ENCODE assay signal across 8 cellular contexts in genomic region chr6:10837692-10837996, GRCh38. TPM values are rescaled to one million over a fixed set of nuclear protein-coding genes. Genes with fewer than 3 reads are reported as not detected.
DNase-seq lines count a peak whose midpoint lies in the region; ATAC-seq, FAIRE-seq and TF ChIP-seq lines count a peak whose summit lies in the region.

No MANE protein-coding gene starts in this region.

- no peak for ATAC-seq in HG02678 (IDR thresholded peaks at IDR 0.05; ENCODE audit: unreplicated experiment)

- peaks cover 56% of the 10 kb centered on the region for H3K27me3 Mint-ChIP-seq in activated naive CD4-positive, alpha-beta T cell treated with anti-CD3 and anti-CD28 coated beads, Interleukin-2, amount 10 ng/mL, durations not matched to agents 7 days and 5 days

- peak overlapping the region; percentile 35 for H3K27ac Mint-ChIP-seq in activated naive CD4-positive, alpha-beta T cell treated with anti-CD3 and anti-CD28 coated beads, Interleukin-2, amount 10 ng/mL, durations not matched to agents 7 days and 5 days

- no peaks in the 10 kb centered on the region for H3K79me2 ChIP-seq in Loucy (ENCODE audit: insufficient read depth, low read length)

- H3K9me3 ChIP-seq in Loucy (ENCODE audit: insufficient read depth, low read depth, low read length) (no peaks in the 10 kb centered on the region), iPS DF 6.9 (ENCODE audit: control insufficient read depth, insufficient read depth, low read length) (no peaks in the 10 kb centered on the region), small intestine (ENCODE audit: control insufficient read depth, low read depth) (no peaks in the 10 kb centered on the region)

- H4K20me1 ChIP-seq in Loucy (ENCODE audit: insufficient read depth, low read length, poor library complexity, severe bottlenecking) = no peaks in the 10 kb centered on the region

- peak overlapping the region; percentile 84 for H3K4me2 ChIP-seq in Loucy (ENCODE audit: low read depth, low read length, poor library complexity, severe bottlenecking)

- no peak for TF ChIP-seq CTCF in Loucy (conservative IDR thresholded peaks at IDR 0.05; ENCODE audit: low read length)

- H2AFZ ChIP-seq in Loucy (ENCODE audit: low read length) = peak overlapping the region; percentile 54

- H3K9ac ChIP-seq in Loucy (ENCODE audit: low read depth, low read length, poor library complexity, severe bottlenecking) = peak overlapping the region; percentile 25

- H3K36me3 ChIP-seq in Loucy (ENCODE audit: insufficient read depth, low read length) (no peaks in the 10 kb centered on the region), iPS DF 6.9 (ENCODE audit: control insufficient read depth, insufficient read depth, low read length) (no peaks in the 10 kb centered on the region), small intestine (ENCODE audit: control insufficient read depth in 2 of 2, insufficient read depth in 2 of 2, low read length in 2 of 2) (no peaks in the 10 kb centered on the region)

- H3K27me3 ChIP-seq in Loucy (ENCODE audit: insufficient read depth, low read length, poor library complexity, severe bottlenecking) = peaks cover 39% of the 10 kb centered on the region
- no peaks in the 10 kb centered on the region for H3K27me3 ChIP-seq in iPS DF 6.9 (ENCODE audit: control insufficient read depth, insufficient read depth, low read length)
- peaks cover 0 to 6% of the 10 kb centered on the region in 2 donors for H3K27me3 ChIP-seq in small intestine (ENCODE audit: control insufficient read depth in 2 of 2, insufficient read depth in 2 of 2, low read length in 2 of 2)

- peak overlapping the region; percentile 68 for H3K4me3 Mint-ChIP-seq in activated naive CD4-positive, alpha-beta T cell treated with anti-CD3 and anti-CD28 coated beads, Interleukin-2, amount 10 ng/mL, durations not matched to agents 7 days and 5 days

- no peaks in the 10 kb centered on the region for H3F3A ChIP-seq in Loucy (ENCODE audit: low read depth)

- H3K4me1 ChIP-seq in Loucy (ENCODE audit: insufficient read depth, low read length, poor library complexity, severe bottlenecking) (peaks cover 16% of the 10 kb centered on the region), iPS DF 6.9 (ENCODE audit: control insufficient read depth, insufficient read depth, low read length) (no peaks in the 10 kb centered on the region), small intestine (ENCODE audit: control insufficient read depth in 2 of 2, insufficient read depth in 1 of 2, low read depth in 1 of 2, low read length in 1 of 2) (no peaks in the 10 kb centered on the region)

- H3K4me3 ChIP-seq in Loucy (ENCODE audit: low read length, poor library complexity, severe bottlenecking) (peak overlapping the region; percentile 70), iPS DF 6.9 (ENCODE audit: low read length) (peak overlapping the region; percentile 80; the same call in 1 of the 2 replicates), small intestine (ENCODE audit: low read depth in 1 of 2, low read length in 2 of 2) (peak overlapping the region; percentile 32 to 47)

- FAIRE-seq in small intestine (lab: Jason Lieb, UNC) = no peak

- H3K36me3 Mint-ChIP-seq in activated naive CD4-positive, alpha-beta T cell treated with anti-CD3 and anti-CD28 coated beads, Interleukin-2, amount 10 ng/mL, durations not matched to agents 7 days and 5 days = no peaks in the 10 kb centered on the region

- no peak overlapping the region for H3K27ac ChIP-seq in iPS DF 6.9 (ENCODE audit: low read length)
- no peak overlapping the region for H3K27ac ChIP-seq in small intestine (ENCODE audit: low read depth in 1 of 2, low read length in 1 of 2)

- H3K4me1 Mint-ChIP-seq in activated naive CD4-positive, alpha-beta T cell treated with anti-CD3 and anti-CD28 coated beads, Interleukin-2, amount 10 ng/mL, durations not matched to agents 7 days and 5 days = peaks cover 23% of the 10 kb centered on the region

- CTCF ChIA-PET in activated naive CD4-positive, alpha-beta T cell treated with anti-CD3 and anti-CD28 coated beads, Interleukin-2, amount 10 ng/mL, durations not matched to agents 7 days and 5 days (lab: Charles Lee) = interaction anchor here (1.0 kb wide), 1 partner anchor 116 kb away, joined by 3 read pairs; no protein-coding TSS in a partner anchor

- no peaks in the 10 kb centered on the region for H3K9me2 ChIP-seq in Loucy (replicated peaks; ENCODE audit: low read depth, low read length)

- DNase-seq in ELR (ENCODE audit: low read depth) = peak; percentile 20
- peak; percentile 24 for DNase-seq in activated naive CD4-positive, alpha-beta T cell treated with anti-CD3 and anti-CD28 coated beads, Interleukin-2, amount 10 ng/mL, durations not matched to agents 7 days and 5 days
- DNase-seq in iPS DF 6.9 (ENCODE audit: low read depth, low spot score) = no peak
- DNase-seq in small intestine = no peak
- DNase-seq in NCI-H128 (lab: John Stamatoyannopoulos, UW; ENCODE audit: unreplicated experiment) = no peak
- DNase-seq in stimulated activated CD8-positive, alpha-beta memory T cell treated with anti-CD3 and anti-CD28 coated beads, Interleukin-4, amount 100 ng/mL, for 48 hours = no peak

- WGBS in iPS DF 6.9 (ENCODE audit: insufficient coverage, insufficient read length) = no CpG with 5 or more reads among the region's 20 CpGs
- 1% methylated on average over 20 of the region's 20 CpGs for WGBS in small intestine, 3 donors

- no peaks in the 10 kb centered on the region for H3K9me3 Mint-ChIP-seq in activated naive CD4-positive, alpha-beta T cell treated with anti-CD3 and anti-CD28 coated beads, Interleukin-2, amount 10 ng/mL, durations not matched to agents 7 days and 5 days

RNA-seq across cellular contexts. Expression of gene MAK, which starts 0.7 kb away (rescaled TPM):
- under 1 TPM in 1 of 3 donors, not detected in 2; 0.03 TPM for polyA plus RNA-seq in small intestine

RNA-seq across cellular contexts. Expression of gene GCM2, which starts 44.2 kb away (rescaled TPM):
- not detected for polyA plus RNA-seq in small intestine

RNA-seq across cellular contexts. Expression of gene SYCP2L, which starts 49.2 kb away (rescaled TPM):
- polyA plus RNA-seq in small intestine = under 1 TPM in 1 of 3 donors, not detected in 2; 0.07 TPM

Comparison
In these comparisons a context has a peak if more than half of its experiments do, and no peak if none do; other contexts are left out.
1. DNase-seq: peak in ELR (single experiment) and activated naive CD4-positive, alpha-beta T cell treated with anti-CD3 and anti-CD28 coated beads, Interleukin-2, amount 10 ng/mL, durations not matched to agents 7 days and 5 days (single experiment); none in iPS DF 6.9 (single experiment), small intestine (single experiment), NCI-H128 (single experiment) and stimulated activated CD8-positive, alpha-beta memory T cell treated with anti-CD3 and anti-CD28 coated beads, Interleukin-4, amount 100 ng/mL, for 48 hours (single experiment).
2. Peak in every context shown above with its lines, with median percentiles within 50 percentile points of each other: H3K4me3 ChIP-seq.